Comparison of ENCODE assay signal across 9 cellular contexts in genomic region chr11:67463680-67464410, GRCh38. TPM values are rescaled to one million over a fixed set of nuclear protein-coding genes. Genes with fewer than 3 reads are reported as not detected.
DNase-seq lines count a peak whose midpoint lies in the region; ATAC-seq, FAIRE-seq and TF ChIP-seq lines count a peak whose summit lies in the region.
"Had no signal": no experiment of that assay in that cellular context is flagged by ENCODE, and none has a peak within 500 bp of the region (broad histone marks: within the 10 kb centered on the region; RNA-seq: fewer than 3 reads in every experiment).

No MANE protein-coding gene starts in this region.

- DNase-seq in AG04449 (ENCODE audit: low read depth, low spot score), result no peak
- peak; percentile 56 for DNase-seq in HTR-8/SVneo (ENCODE audit: insufficient read length, low spot score)
- DNase-seq in small intestine, result peak; percentile 91
- DNase-seq in activated gamma-delta T cell (lab: John Stamatoyannopoulos, UW), result no peak

- peak overlapping the region; percentile 70 for H3K4me3 ChIP-seq in AG04449 (ENCODE audit: low read depth, low read length)
- peak overlapping the region; percentile 43 for H3K4me3 ChIP-seq in iPS-15b (ENCODE audit: low read depth, low read length)
- H3K4me3 ChIP-seq in small intestine (ENCODE audit: low read depth in 1 of 2, low read length in 2 of 2), result peak overlapping the region in 1 of 2 donors; percentile 84

- no peak for ATAC-seq in GM21360 (IDR thresholded peaks at IDR 0.05; ENCODE audit: unreplicated experiment)
- ATAC-seq in GM21528 (IDR thresholded peaks at IDR 0.05; ENCODE audit: low FRiP score, unreplicated experiment), result no peak

- no peaks in the 10 kb centered on the region for H3K27me3 Mint-ChIP-seq in activated naive CD8-positive, alpha-beta T cell

- peak overlapping the region; percentile 87 for H3K4me3 Mint-ChIP-seq in activated naive CD8-positive, alpha-beta T cell

- no peaks in the 10 kb centered on the region for H3K27me3 ChIP-seq in iPS-15b (ENCODE audit: control insufficient read depth, insufficient read depth, low read length)
- no peaks in the 10 kb centered on the region for H3K27me3 ChIP-seq in small intestine (ENCODE audit: control insufficient read depth in 2 of 2, insufficient read depth in 2 of 2, low read length in 2 of 2)

- H3K27ac ChIP-seq in small intestine (ENCODE audit: low read depth in 1 of 2, low read length in 1 of 2), result peak overlapping the region; percentile 73 to 93

- 46 to 73% (median 61%) methylated on average over 19 to 20 of the region's 20 CpGs for WGBS in small intestine, 3 donors

- POLR2A ChIA-PET in AG04449 (lab: Yijun Ruan, JAX), result no interaction called here

- peaks cover 33% of the 10 kb centered on the region for H3K4me1 Mint-ChIP-seq in activated naive CD8-positive, alpha-beta T cell (ENCODE audit: low read depth)

- H3K9me3 ChIP-seq in iPS-15b (ENCODE audit: control insufficient read depth, insufficient read depth, low read length) (no peaks in the 10 kb centered on the region), small intestine (ENCODE audit: control insufficient read depth, low read depth) (no peaks in the 10 kb centered on the region)

- no peak overlapping the region for H3K9ac ChIP-seq in iPS-15b (ENCODE audit: low read depth, low read length)

- H3K27ac Mint-ChIP-seq in activated naive CD8-positive, alpha-beta T cell, result peak overlapping the region; percentile 91

- CTCF ChIA-PET in AG04449 (lab: Yijun Ruan, JAX), result no interaction called here

- no peaks in the 10 kb centered on the region for H3K36me3 Mint-ChIP-seq in activated naive CD8-positive, alpha-beta T cell

- H3K4me1 ChIP-seq in iPS-15b (ENCODE audit: control insufficient read depth, insufficient read depth, low read length), result no peaks in the 10 kb centered on the region
- peaks cover 2 to 7% of the 10 kb centered on the region in 2 donors for H3K4me1 ChIP-seq in small intestine (ENCODE audit: control insufficient read depth in 2 of 2, insufficient read depth in 1 of 2, low read depth in 1 of 2, low read length in 1 of 2)

- no peak for TF ChIP-seq CTCF in AG04449 (IDR thresholded peaks at IDR 0.05; ENCODE audit: insufficient read depth, low read length, missing control alignments)

- FAIRE-seq in HTR-8/SVneo (lab: Jason Lieb, UNC) (peak; percentile 42), small intestine (lab: Jason Lieb, UNC) (no peak)
- FAIRE-seq: islet of Langerhans had no signal

- H3K36me3 ChIP-seq in iPS-15b (ENCODE audit: control insufficient read depth, insufficient read depth, low read length) (no peaks in the 10 kb centered on the region), small intestine (ENCODE audit: control insufficient read depth in 2 of 2, insufficient read depth in 2 of 2, low read length in 2 of 2) (no peaks in the 10 kb centered on the region)

- no peaks in the 10 kb centered on the region for H3K9me3 Mint-ChIP-seq in activated naive CD8-positive, alpha-beta T cell (ENCODE audit: low read depth)

RNA-seq across cellular contexts. Expression of gene TMEM134, which starts 5.2 kb away (rescaled TPM):
- polyA plus RNA-seq in small intestine, result 100 to 1,000 TPM in 1 of 3 donors, 10 to 100 TPM in 2; 70.7 to 119 (median 71.7) TPM

RNA-seq across cellular contexts. Expression of gene CABP4, which starts 8.7 kb away (rescaled TPM):
- polyA plus RNA-seq in small intestine, result 1 to 10 TPM in 1 of 3 donors, under 1 TPM in 1, not detected in 1; 0.27 to 1.1 TPM

RNA-seq across cellular contexts. Expression of gene GPR152, which starts 11.3 kb away (rescaled TPM):
- not detected for polyA plus RNA-seq in small intestine

RNA-seq across cellular contexts. Expression of gene AIP, which starts 19.0 kb away (rescaled TPM):
- 100 to 1,000 TPM in 1 of 3 donors, 10 to 100 TPM in 2; 67.1 to 102 (median 92.1) TPM for polyA plus RNA-seq in small intestine

RNA-seq across cellular contexts. Expression of gene CORO1B, which starts 20.6 kb away (rescaled TPM):
- polyA plus RNA-seq in small intestine, result 100 to 1,000 TPM; 109 to 208 (median 157) TPM

Comparison
In these comparisons a context has a peak if more than half of its experiments do, and no peak if none do; other contexts are left out.
1. DNase-seq: peak in HTR-8/SVneo (single experiment) and small intestine (single experiment); none in AG04449 (single experiment) and activated gamma-delta T cell (single experiment).